Comparison of ENCODE assay signal across 16 cellular contexts in genomic region chr12:70094467-70094866, GRCh38.
"Had no signal": no experiment of that assay in that cellular context is flagged by ENCODE, and none has a peak within 500 bp of the region (broad histone marks: within the 10 kb centered on the region; RNA-seq: fewer than 3 reads in every experiment).

No MANE protein-coding gene starts in this region.

- DNase-seq: activated CD4-positive, alpha-beta T cell treated with anti-CD3 and anti-CD28 coated beads for 36 hours; activated CD4-positive, alpha-beta T cell treated with anti-CD3 and anti-CD28 coated beads, Interleukin-2, amount 50 U/mL, for 48 hours; activated gamma-delta T cell treated with Interleukin-2 at 50 U/mL for 16 hours; colonic mucosa; erythroblast; heart right ventricle; mesenchymal stem cell; naive thymus-derived CD8-positive, alpha-beta T cell; ovary; stimulated activated CD4-positive, alpha-beta T cell treated with anti-CD3 and anti-CD28 coated beads, Interleukin-2, amount 100 ng/mL, for 24 hours; stimulated activated naive CD4-positive, alpha-beta T cell treated with Interleukin-2 at 50 U/mL for 16 hours; substantia nigra; transverse colon had no signal

- H3K9me3 ChIP-seq: colonic mucosa, heart right ventricle, ovary, transverse colon had no signal

- H3K27me3 ChIP-seq: colonic mucosa, heart right ventricle, ovary, transverse colon had no signal

- ATAC-seq: activated CD4-positive, alpha-beta T cell treated with anti-CD3 and anti-CD28 coated beads for 36 hours; activated naive CD4-positive, alpha-beta T cell treated with anti-CD3 and anti-CD28 coated beads, Interleukin-2, amount 50 U/mL, for 72 hours; naive thymus-derived CD8-positive, alpha-beta T cell; WTC11 had no signal

- H3K27ac ChIP-seq: colonic mucosa, heart right ventricle, ovary, SK-N-MC, transverse colon had no signal

- H3K36me3 ChIP-seq: colonic mucosa, heart right ventricle, ovary, transverse colon had no signal

- H3K4me3 ChIP-seq: colonic mucosa, heart right ventricle, ovary, SK-N-MC, transverse colon had no signal

- H3K4me1 ChIP-seq: colonic mucosa, heart right ventricle, transverse colon had no signal
